Comparison of ENCODE assay signal across 8 cellular contexts in the genomic region with DNA sequence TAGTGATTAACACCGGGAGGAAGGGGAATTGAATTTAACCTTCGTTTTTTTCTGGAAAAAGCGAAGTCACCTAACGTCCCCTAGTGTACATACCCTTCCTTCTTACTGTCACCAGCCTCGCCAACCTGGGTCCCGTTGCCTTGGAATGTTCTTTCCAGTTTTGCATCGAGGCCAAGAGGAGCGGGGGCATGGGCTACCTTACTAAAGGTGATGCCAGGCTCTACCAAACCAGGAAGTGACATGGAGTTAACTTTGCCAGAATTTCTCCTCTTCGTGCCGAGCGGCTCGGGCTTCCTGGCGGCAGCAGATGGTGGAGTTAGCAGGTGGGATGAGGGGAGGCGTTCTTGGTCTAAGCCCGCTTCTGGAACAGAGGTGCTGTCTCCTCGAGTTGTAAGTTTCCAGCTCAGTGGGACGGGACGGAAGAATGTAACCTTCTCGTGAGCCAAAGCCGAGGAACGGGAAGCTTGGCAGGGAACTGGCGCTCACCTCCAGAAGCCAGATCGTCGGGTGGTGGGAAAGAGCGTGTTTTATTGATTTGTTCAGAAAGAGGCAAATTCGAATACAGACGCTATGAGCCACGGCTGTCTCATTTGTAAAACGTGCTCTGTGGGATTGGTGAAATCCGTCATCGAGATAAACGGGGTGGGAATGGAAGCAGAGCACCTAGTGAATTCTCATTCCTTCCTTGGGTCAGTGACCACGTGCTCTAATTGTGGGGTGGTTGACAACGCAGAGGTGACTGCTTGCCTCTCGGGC. TPM values are rescaled to one million over a fixed set of nuclear protein-coding genes. Genes with fewer than 3 reads are reported as not detected.
DNase-seq lines count a peak whose midpoint lies in the region; ATAC-seq, FAIRE-seq and TF ChIP-seq lines count a peak whose summit lies in the region.

No MANE protein-coding gene starts in this region.

- in situ Hi-C loops in GM13977 (cut with MboI; ENCODE audit: low pct_unique_long_range_greater_than_20kb, low sequenced_read_pairs, unreplicated experiment) = no loop called here

- H3K9me3 ChIP-seq in iPS DF 6.9 (ENCODE audit: control insufficient read depth, insufficient read depth, low read length) = no peaks in the 10 kb centered on the region
- H3K9me3 ChIP-seq in small intestine (ENCODE audit: control insufficient read depth, low read depth) = no peaks in the 10 kb centered on the region

- peak; percentile 14 for DNase-seq in AG20443 (ENCODE audit: low spot score)
- DNase-seq in HT1080 (ENCODE audit: low read depth) = peak; percentile 17
- DNase-seq in iPS DF 6.9 (ENCODE audit: low read depth, low spot score) = no peak
- DNase-seq in small intestine = peak; percentile 48
- DNase-seq in GM13977 (ENCODE audit: low spot score) = no peak

- no peak for FAIRE-seq in small intestine (lab: Jason Lieb, UNC)

- TF ChIP-seq CTCF in GM13977 (IDR thresholded peaks at IDR 0.05; ENCODE audit: extremely low read depth, insufficient read depth, missing control alignments) = no peak

- ATAC-seq in GM18502 (IDR thresholded peaks at IDR 0.05; ENCODE audit: poor library complexity, unreplicated experiment) (peak; percentile 9), HG03565 (IDR thresholded peaks at IDR 0.05; ENCODE audit: unreplicated experiment) (no peak)

- H3K9me3 Mint-ChIP-seq in activated naive CD4-positive, alpha-beta T cell treated with anti-CD3 and anti-CD28 coated beads, Interleukin-2, amount 50 U/mL, for 24 hours = no peaks in the 10 kb centered on the region

- H3K36me3 Mint-ChIP-seq in activated naive CD4-positive, alpha-beta T cell treated with anti-CD3 and anti-CD28 coated beads, Interleukin-2, amount 50 U/mL, for 24 hours = peaks cover 7% of the 10 kb centered on the region

- no CpG with 5 or more reads among the region's 35 CpGs for WGBS in iPS DF 6.9 (ENCODE audit: insufficient coverage, insufficient read length)
- 0 to 3% (median 0%) methylated on average over 35 of the region's 35 CpGs for WGBS in small intestine, 3 donors

- H3K27me3 Mint-ChIP-seq in activated naive CD4-positive, alpha-beta T cell treated with anti-CD3 and anti-CD28 coated beads, Interleukin-2, amount 50 U/mL, for 24 hours = no peaks in the 10 kb centered on the region

- peak overlapping the region; percentile 98 for H3K4me3 Mint-ChIP-seq in activated naive CD4-positive, alpha-beta T cell treated with anti-CD3 and anti-CD28 coated beads, Interleukin-2, amount 50 U/mL, for 24 hours

- H3K4me3 ChIP-seq in iPS DF 6.9 (ENCODE audit: low read length) = peak overlapping the region; percentile 48; the same call in 1 of the 2 replicates
- H3K4me3 ChIP-seq in small intestine (ENCODE audit: low read depth in 1 of 2, low read length in 2 of 2) = peak overlapping the region; percentile 57 to 61

- H3K4me1 ChIP-seq in iPS DF 6.9 (ENCODE audit: control insufficient read depth, insufficient read depth, low read length) = no peaks in the 10 kb centered on the region
- H3K4me1 ChIP-seq in small intestine (ENCODE audit: control insufficient read depth in 2 of 2, insufficient read depth in 1 of 2, low read depth in 1 of 2, low read length in 1 of 2) = peaks cover 0 to 3% of the 10 kb centered on the region in 2 donors

- peaks cover 3% of the 10 kb centered on the region; the same call in 1 of the 2 replicates for H3K36me3 ChIP-seq in iPS DF 6.9 (ENCODE audit: control insufficient read depth, insufficient read depth, low read length)
- H3K36me3 ChIP-seq in small intestine (ENCODE audit: control insufficient read depth in 2 of 2, insufficient read depth in 2 of 2, low read length in 2 of 2) = peaks cover 3 to 5% of the 10 kb centered on the region in 2 donors

- H3K27me3 ChIP-seq in iPS DF 6.9 (ENCODE audit: control insufficient read depth, insufficient read depth, low read length) (no peaks in the 10 kb centered on the region), small intestine (ENCODE audit: control insufficient read depth in 2 of 2, insufficient read depth in 2 of 2, low read length in 2 of 2) (no peaks in the 10 kb centered on the region)

- H3K4me1 Mint-ChIP-seq in activated naive CD4-positive, alpha-beta T cell treated with anti-CD3 and anti-CD28 coated beads, Interleukin-2, amount 50 U/mL, for 24 hours = peaks cover 82% of the 10 kb centered on the region

- H3K27ac ChIP-seq in iPS DF 6.9 (ENCODE audit: low read length) (no peak overlapping the region), small intestine (ENCODE audit: low read depth in 1 of 2, low read length in 1 of 2) (peak overlapping the region; percentile 47 to 76)

- peak overlapping the region; percentile 97 for H3K27ac Mint-ChIP-seq in activated naive CD4-positive, alpha-beta T cell treated with anti-CD3 and anti-CD28 coated beads, Interleukin-2, amount 50 U/mL, for 24 hours

RNA-seq across cellular contexts. Expression of gene NIPAL3, which starts 0.5 kb away (rescaled TPM):
- total RNA-seq in HT1080 (2014; rRNA removed; shearing (Covaris generic)) = 27.8 and 28.7 TPM in 2 replicates
- polyA plus RNA-seq in HT1080 (2015; cell fraction: cytosol; rRNA removed) = 35.2 and 39.5 TPM in 2 replicates
- 21.2 and 24.2 TPM in 2 replicates for polyA plus RNA-seq in HT1080 (2015; cell fraction: nucleus; rRNA removed)
- polyA plus RNA-seq in small intestine = 10 to 100 TPM in 2 of 3 donors, 1 to 10 TPM in 1; 4.9 to 15.9 (median 10.7) TPM

RNA-seq across cellular contexts. Expression of gene STPG1, which starts 2.5 kb away (rescaled TPM):
- total RNA-seq in HT1080 (2014; rRNA removed; shearing (Covaris generic)) = 8.6 and 9.0 TPM in 2 replicates
- 13.3 and 15.1 TPM in 2 replicates for polyA plus RNA-seq in HT1080 (2015; cell fraction: cytosol; rRNA removed)
- 9.7 and 12.2 TPM in 2 replicates for polyA plus RNA-seq in HT1080 (2015; cell fraction: nucleus; rRNA removed)
- polyA plus RNA-seq in small intestine = 10 to 100 TPM in 1 of 3 donors, 1 to 10 TPM in 2; 6.5 to 10.3 (median 6.5) TPM

Comparison
In these comparisons a context has a peak if more than half of its experiments do, and no peak if none do; other contexts are left out.
1. DNase-seq: peak in AG20443 (single experiment), HT1080 (single experiment) and small intestine (single experiment); none in iPS DF 6.9 (single experiment) and GM13977 (single experiment).